In the genomic region with DNA sequence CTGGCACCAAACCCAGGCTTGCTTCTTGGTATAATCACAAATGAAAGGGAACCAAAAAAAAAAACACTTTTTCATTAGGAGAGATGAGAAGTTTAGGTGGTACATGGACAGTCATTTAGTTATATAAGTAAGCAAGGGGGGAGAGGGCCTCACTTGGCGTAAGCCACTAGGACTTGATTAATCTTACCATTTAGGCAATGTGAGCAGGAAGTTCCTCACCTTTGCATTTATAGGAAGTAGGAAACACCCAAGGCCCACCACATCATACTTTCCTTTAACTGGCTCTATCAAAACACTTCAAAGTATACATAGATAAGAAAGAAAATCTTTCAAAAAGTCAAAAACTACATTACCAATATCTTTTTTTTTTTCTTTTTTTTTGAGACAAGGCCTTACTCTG, we compare ENCODE assay signal across 12 cellular contexts.
DNase-seq lines count a peak whose midpoint lies in the region; ATAC-seq lines count a peak whose summit lies in the region.
"Had no signal": no experiment of that assay in that cellular context is flagged by ENCODE, and none has a peak within 500 bp of the region (broad histone marks: within the 10 kb centered on the region; RNA-seq: fewer than 3 reads in every experiment).

No MANE protein-coding gene starts in this region.

- in situ Hi-C loops in HAP-1 (cut with MboI; ENCODE audit: low sequenced_read_pairs) = no loop called here

- no peak overlapping the region for H3K4me3 ChIP-seq in HAP-1
- H3K4me3 ChIP-seq: MG63, thoracic aorta had no signal

- no peaks in the 10 kb centered on the region for H3K36me3 ChIP-seq in HAP-1 (replicated peaks)
- H3K36me3 ChIP-seq: MG63, thoracic aorta had no signal

- H3K4me1 ChIP-seq in HAP-1 = no peaks in the 10 kb centered on the region

- no peaks in the 10 kb centered on the region for H3K27me3 Mint-ChIP-seq in activated naive CD8-positive, alpha-beta T cell

- peak overlapping the region; percentile 61 for H3K4me3 Mint-ChIP-seq in activated naive CD8-positive, alpha-beta T cell

- no peaks in the 10 kb centered on the region for H3K9me3 Mint-ChIP-seq in activated naive CD8-positive, alpha-beta T cell (ENCODE audit: low read depth)

- ATAC-seq in activated CD4-positive, CD25-positive, alpha-beta regulatory T cell treated with anti-CD3 and anti-CD28 coated beads, Interleukin-2, amount 50 U/mL, for 24 hours = peak; percentile 54 to 63
- no peak for ATAC-seq in HG02678 (IDR thresholded peaks at IDR 0.05; ENCODE audit: unreplicated experiment)

- no peaks in the 10 kb centered on the region for H3K27me3 ChIP-seq in HAP-1 (ENCODE audit: low read depth)
- H3K27me3 ChIP-seq: MG63 had no signal

- H3K9me3 ChIP-seq in HAP-1 = no peaks in the 10 kb centered on the region
- H3K9me3 ChIP-seq: MG63, thoracic aorta had no signal

- peaks cover 3% of the 10 kb centered on the region for H3K36me3 Mint-ChIP-seq in activated naive CD8-positive, alpha-beta T cell

- peak overlapping the region; percentile 91 for H3K27ac Mint-ChIP-seq in activated naive CD8-positive, alpha-beta T cell

- H3K4me1 Mint-ChIP-seq in activated naive CD8-positive, alpha-beta T cell (ENCODE audit: low read depth) = peaks cover 70% of the 10 kb centered on the region

- no peak for DNase-seq in activated CD4-positive, CD25-positive, alpha-beta regulatory T cell treated with anti-CD3 and anti-CD28 coated beads, Interleukin-2, amount 50 U/mL, for 72 hours
- DNase-seq in activated CD4-positive, alpha-beta T cell treated with anti-CD3 and anti-CD28 coated beads for 4 hours = peak; percentile 37 to 40
- DNase-seq in stimulated activated CD4-positive, alpha-beta T cell treated with anti-CD3 and anti-CD28 coated beads, Interleukin-4, amount 100 ng/mL, for 24 hours = peak; percentile 31
- DNase-seq in activated effector memory CD4-positive, alpha-beta T cell treated with anti-CD3 and anti-CD28 coated beads, Interleukin-2, amount 50 U/mL, for 16 hours = no peak
- no peak for DNase-seq in HAP-1 (ENCODE audit: low spot score in 2 of 2)
- DNase-seq: anterior cingulate cortex, erythroblast, MG63 had no signal

Comparison
In these comparisons a context has a peak if more than half of its experiments do, and no peak if none do; other contexts are left out.
1. DNase-seq: peak in activated CD4-positive, alpha-beta T cell treated with anti-CD3 and anti-CD28 coated beads for 4 hours (2 of 2) and stimulated activated CD4-positive, alpha-beta T cell treated with anti-CD3 and anti-CD28 coated beads, Interleukin-4, amount 100 ng/mL, for 24 hours (single experiment); none in activated CD4-positive, CD25-positive, alpha-beta regulatory T cell treated with anti-CD3 and anti-CD28 coated beads, Interleukin-2, amount 50 U/mL, for 72 hours (single experiment), activated effector memory CD4-positive, alpha-beta T cell treated with anti-CD3 and anti-CD28 coated beads, Interleukin-2, amount 50 U/mL, for 16 hours (single experiment) and HAP-1 (0 of 2).